ENCODE assay signal across 8 cellular contexts in genomic region chr3:181710581-181711255, GRCh38. TPM values are rescaled to one million over a fixed set of nuclear protein-coding genes. Genes with fewer than 3 reads are reported as not detected.
DNase-seq lines count a peak whose midpoint lies in the region; ATAC-seq, FAIRE-seq and TF ChIP-seq lines count a peak whose summit lies in the region.
"Had no signal": no experiment of that assay in that cellular context is flagged by ENCODE, and none has a peak within 500 bp of the region (broad histone marks: within the 10 kb centered on the region; RNA-seq: fewer than 3 reads in every experiment).

No MANE protein-coding gene starts in this region.

- no peak for TF ChIP-seq RAD21 in HCT116 (IDR thresholded peaks at IDR 0.05; ENCODE audit: low read depth)

- TF ChIP-seq POLR2A in HCT116 (IDR thresholded peaks at IDR 0.05; ENCODE audit: borderline replicate concordance, extremely low read depth, insufficient read depth, insufficient read length) (no peak), GM12891 (IDR thresholded peaks at IDR 0.05; ENCODE audit: low read depth, low read length) (no peak)

- CTCF ChIA-PET in HCT116 (lab: Charles Lee), result interaction anchor here (1.4 kb wide), 2 partner anchors 10 to 910 kb away, joined by 4 read pairs; no protein-coding TSS in a partner anchor

- H4K20me1 ChIP-seq in HCT116 (ENCODE audit: insufficient read depth) (no peaks in the 10 kb centered on the region), osteoblast (ENCODE audit: insufficient read depth, low read length) (no peaks in the 10 kb centered on the region)

- BruUV-seq in HCT116 (replicated peaks; lab: Mats Ljungman, UMichigan), result no TSS peak

- ATAC-seq in HCT116 (no peak), GM18511 (IDR thresholded peaks at IDR 0.05; ENCODE audit: unreplicated experiment) (no peak)

- H3K9me2 ChIP-seq in HCT116 (ENCODE audit: insufficient read depth), result no peaks in the 10 kb centered on the region

- H3K4me3 ChIP-seq in HCT116 (replicated peaks in 1 of 2; ENCODE audit: low read depth in 1 of 2, low read length in 2 of 2) (no peak overlapping the region), osteoblast (ENCODE audit: insufficient read depth, low read length) (no peak overlapping the region)

- RAD21 ChIA-PET in HCT116 (lab: Charles Lee; ENCODE audit: low non-redundant PET in 1 of 2, low total read pairs in 2 of 2, uncharacterized antibody in 2 of 2, unreplicated experiment in 2 of 2), result interaction anchor here in 1 of 2 experiments (0.8 kb wide), 1 partner anchor 9 kb away, joined by 4 read pairs; no protein-coding TSS in a partner anchor

- no peaks in the 10 kb centered on the region for H3K27me3 ChIP-seq in HCT116 (ENCODE audit: insufficient read depth, low read length)
- H3K27me3 ChIP-seq in osteoblast (ENCODE audit: insufficient read depth, low read length), result peaks cover 83% of the 10 kb centered on the region

- H2AFZ ChIP-seq in HCT116 (ENCODE audit: low read depth, low read length, poor library complexity, severe bottlenecking), result peak overlapping the region; percentile 88
- no peak overlapping the region for H2AFZ ChIP-seq in osteoblast (ENCODE audit: low read length)

- peaks cover 11 to 16% of the 10 kb centered on the region in 2 experiments; a peak in 2 of 4 replicates for H3K4me1 ChIP-seq in HCT116 (ENCODE audit: control insufficient read depth in 1 of 2, insufficient read depth in 2 of 2, low read length in 2 of 2)
- H3K4me1 ChIP-seq in osteoblast (ENCODE audit: insufficient read depth, low read length), result peaks cover 7% of the 10 kb centered on the region

- no peak for FAIRE-seq in GM12891 (lab: Jason Lieb, UNC)

- H3K27ac ChIP-seq in HCT116 (ENCODE audit: low read depth, low read length) (no peak overlapping the region; the same call in 1 of the 2 replicates), epithelial cell of prostate (peak overlapping the region; percentile 72), osteoblast (ENCODE audit: low read depth, low read length) (no peak overlapping the region)

- DNase-seq in HCT116 (ENCODE audit: low read depth, low spot score), result no peak
- DNase-seq in NCI-H345 treated with DMSO at 0.1 percent for 48 hours (lab: John Stamatoyannopoulos, UW; ENCODE audit: unreplicated experiment), result peak; percentile 71
- DNase-seq in epithelial cell of prostate (ENCODE audit: low read depth, low spot score), result no peak
- DNase-seq in osteoblast (ENCODE audit: insufficient read length, low spot score, missing footprints), result no peak
- no peak for DNase-seq in GM12891 (ENCODE audit: insufficient read length, low spot score)
- DNase-seq in middle frontal gyrus (ENCODE audit: extremely low spot score, low spot score), result no peak
- DNase-seq: activated CD4-positive, alpha-beta T cell treated with anti-CD3 and anti-CD28 coated beads, Interleukin-2, amount 50 U/mL, for 4 hours had no signal

- H3K36me3 ChIP-seq in HCT116 (ENCODE audit: control insufficient read depth in 1 of 2, insufficient read depth in 2 of 2, low read length in 2 of 2), result no peaks in the 10 kb centered on the region
- H3K36me3 ChIP-seq in osteoblast (ENCODE audit: insufficient read depth, low read length), result no peaks in the 10 kb centered on the region

- no peak overlapping the region for H3K9ac ChIP-seq in HCT116 (ENCODE audit: low read length)

- H3K79me2 ChIP-seq in HCT116 (ENCODE audit: insufficient read depth, low read length), result no peaks in the 10 kb centered on the region
- no peaks in the 10 kb centered on the region for H3K79me2 ChIP-seq in osteoblast (ENCODE audit: insufficient read depth, low read length)

- peak overlapping the region; percentile 73 for H3K4me2 ChIP-seq in HCT116 (ENCODE audit: low read length)
- peak overlapping the region; percentile 67 for H3K4me2 ChIP-seq in osteoblast (ENCODE audit: insufficient read depth, low read length)

- H3K9me3 ChIP-seq in HCT116 (ENCODE audit: control insufficient read depth in 1 of 2, insufficient read depth in 1 of 2, low read depth in 1 of 2, low read length in 2 of 2) (no peaks in the 10 kb centered on the region), osteoblast (ENCODE audit: low read depth, low read length) (no peaks in the 10 kb centered on the region)

- intact Hi-C loops in HCT116 (cut with micrococcal nuclease), result no loop called here

- POLR2A ChIA-PET in HCT116 (lab: Charles Lee), result interaction anchor here (0.6 kb wide), 1 partner anchor 653 kb away, joined by 3 read pairs; no protein-coding TSS in a partner anchor

- no peak for TF ChIP-seq CTCF in HCT116 (IDR thresholded peaks at IDR 0.05 in 2 of 3, conservative IDR thresholded peaks at IDR 0.05 in 1 of 3; ENCODE audit: borderline replicate concordance in 1 of 3, insufficient read depth in 1 of 3, low read depth in 2 of 3, low read length in 2 of 3)
- TF ChIP-seq CTCF in osteoblast (IDR thresholded peaks at IDR 0.05; ENCODE audit: extremely low read depth, low read depth, low read length), result no peak

TF ChIP-seq in HCT116, 20 proteins besides CTCF, POLR2A, EP300 and RAD21:
- TF ChIP-seq FOSL1 (IDR thresholded peaks at IDR 0.05; ENCODE audit: low read depth), result no peak
- no peak for TF ChIP-seq ZBTB33 (IDR thresholded peaks at IDR 0.05; ENCODE audit: extremely low read depth, insufficient replicate concordance, low read length)
- TF ChIP-seq ZNF274 (IDR thresholded peaks at IDR 0.05; ENCODE audit: low read depth, low read length), result no peak
- TF ChIP-seq SRF (IDR thresholded peaks at IDR 0.05; ENCODE audit: low read depth), result no peak
- no peak for TF ChIP-seq ELF1 (IDR thresholded peaks at IDR 0.05; ENCODE audit: borderline replicate concordance, low read depth)
- no peak for TF ChIP-seq SIN3A (IDR thresholded peaks at IDR 0.05; ENCODE audit: low read depth)
- no peak for TF ChIP-seq MAX (IDR thresholded peaks at IDR 0.05)

TF ChIP-seq in GM12891, 5 proteins besides CTCF, POLR2A, EP300 and RAD21:
- no peak for TF ChIP-seq POLR2AphosphoS5 (IDR thresholded peaks at IDR 0.05; ENCODE audit: low read depth, low read length)
- no peak for TF ChIP-seq TAF1 (IDR thresholded peaks at IDR 0.05; ENCODE audit: low read depth, low read length)
- no peak for TF ChIP-seq PAX5 (IDR thresholded peaks at IDR 0.05; ENCODE audit: insufficient read depth, low read length, severe bottlenecking)
- TF ChIP-seq POU2F2 (IDR thresholded peaks at IDR 0.05; ENCODE audit: low read depth, low read length), result no peak
- TF ChIP-seq SPI1 (IDR thresholded peaks at IDR 0.05; ENCODE audit: low read depth, low read length), result no peak

RNA-seq across cellular contexts. Expression of gene SOX2, which starts 1.0 kb away (rescaled TPM):
- total RNA-seq in HCT116 (2021; ENCODE audit: unreplicated experiment) (0.15 TPM), osteoblast (not detected in 2 replicates)
- not detected in 2 replicates for polyA plus RNA-seq in HCT116 (2012)
- polyA plus RNA-seq in GM12891 (2012; ENCODE audit: low read depth, missing spikeins), result 0.03 TPM
